34 cellular contexts compared by ENCODE assay signal in genomic region chrX:128408842-128409241, GRCh38.
DNase-seq lines count a peak whose midpoint lies in the region; ATAC-seq, FAIRE-seq and TF ChIP-seq lines count a peak whose summit lies in the region.
"Had no signal": no experiment of that assay in that cellular context is flagged by ENCODE, and none has a peak within 500 bp of the region (broad histone marks: within the 10 kb centered on the region; RNA-seq: fewer than 3 reads in every experiment).

No MANE protein-coding gene starts in this region.

- no TSS peak for BruUV-seq in MCF 10A (replicated peaks; lab: Mats Ljungman, UMichigan)

- H3K27ac Mint-ChIP-seq in astrocyte (ENCODE audit: unreplicated experiment) (no peak overlapping the region), MCF 10A (ENCODE audit: low read depth, unreplicated experiment) (no peak overlapping the region)
- H3K27ac Mint-ChIP-seq: B cell; CD14-positive monocyte; CD4-positive, alpha-beta memory T cell; CD4-positive, alpha-beta T cell; CD4-positive, CD25-positive, alpha-beta regulatory T cell; CD8-positive, alpha-beta memory T cell; CD8-positive, alpha-beta T cell had no signal

- no peak for ATAC-seq in A549
- ATAC-seq: CD8-positive, alpha-beta T cell had no signal

- no peak overlapping the region for H3K4me3 Mint-ChIP-seq in astrocyte (ENCODE audit: unreplicated experiment)
- no peak overlapping the region for H3K4me3 Mint-ChIP-seq in MCF 10A (ENCODE audit: unreplicated experiment)
- H3K4me3 Mint-ChIP-seq: B cell; CD14-positive monocyte; CD4-positive, alpha-beta memory T cell; CD4-positive, alpha-beta T cell; CD4-positive, CD25-positive, alpha-beta regulatory T cell; CD8-positive, alpha-beta memory T cell; CD8-positive, alpha-beta T cell had no signal

- no peak for TF ChIP-seq POLR2A in A549 (IDR thresholded peaks at IDR 0.05; ENCODE audit: low read length)

- DNase-seq in A549 (ENCODE audit: low read depth in 1 of 2, low spot score in 1 of 2), result no peak
- no peak for DNase-seq in astrocyte (ENCODE audit: low read depth)
- DNase-seq in H4 (ENCODE audit: low spot score), result no peak
- no peak for DNase-seq in activated CD8-positive, alpha-beta memory T cell treated with anti-CD3 and anti-CD28 coated beads, Interleukin-2, amount 50 U/mL, for 48 hours
- no peak for DNase-seq in MCF 10A (ENCODE audit: unreplicated experiment)
- DNase-seq: 8988T; ACHN; AML-193; BE2C; C1 segment of cervical spinal cord; Caco-2; Calu3; CD4-positive, alpha-beta memory T cell; CD4-positive, alpha-beta T cell; CD4-positive, CD25-positive, alpha-beta regulatory T cell; CD8-positive, alpha-beta memory T cell; CD8-positive, alpha-beta T cell; COR-L47; DMS 273 treated with DMSO at 0.1 percent for 48 hours; DMS153; DMS53; DMS79; DMS79 treated with DMSO at 0.1 percent for 48 hours; DND-41; EL had no signal

- no peak overlapping the region for H3K27ac ChIP-seq in A549
- no peak overlapping the region for H3K27ac ChIP-seq in astrocyte (ENCODE audit: low read depth, low read length)
- peak overlapping the region; percentile 31 for H3K27ac ChIP-seq in neural cell (ENCODE audit: low read length)
- H3K27ac ChIP-seq: 22Rv1; BLaER1; BLaER1 treated with 17β-estradiol and CSF1 and Interleukin-3, amounts not matched to agents 10 nM and 100 nM; C4-2B had no signal

- H3K79me2 ChIP-seq in astrocyte (ENCODE audit: insufficient read depth, low read length), result no peaks in the 10 kb centered on the region
- H3K79me2 ChIP-seq in neural cell (replicated peaks; ENCODE audit: insufficient read depth, low read length), result no peaks in the 10 kb centered on the region

- no peaks in the 10 kb centered on the region for H3K4me1 Mint-ChIP-seq in astrocyte (ENCODE audit: low read depth, unreplicated experiment)
- no peaks in the 10 kb centered on the region for H3K4me1 Mint-ChIP-seq in MCF 10A (ENCODE audit: insufficient read depth, unreplicated experiment)
- H3K4me1 Mint-ChIP-seq: B cell; CD14-positive monocyte; CD4-positive, alpha-beta memory T cell; CD4-positive, CD25-positive, alpha-beta regulatory T cell; CD8-positive, alpha-beta memory T cell had no signal

- H3K9me2 ChIP-seq in neural cell (ENCODE audit: insufficient read depth, low read length), result no peaks in the 10 kb centered on the region

- 14% methylated on average over 3 of the region's 3 CpGs for WGBS in A549 (ENCODE audit: missing lambda C conversion rate)

- H3K4me1 ChIP-seq in A549 (no peaks in the 10 kb centered on the region), astrocyte (ENCODE audit: insufficient read depth, low read length) (no peaks in the 10 kb centered on the region)
- H3K4me1 ChIP-seq: BE2C; BLaER1; BLaER1 treated with 17β-estradiol and CSF1 and Interleukin-3, amounts not matched to agents 10 nM and 100 nM; Caco-2 had no signal

- H3F3A ChIP-seq in neural cell (ENCODE audit: insufficient read depth, low read length, poor library complexity, severe bottlenecking), result no peaks in the 10 kb centered on the region

- H3K4me2 ChIP-seq in A549, result no peak overlapping the region
- no peak overlapping the region for H3K4me2 ChIP-seq in astrocyte (ENCODE audit: low read length)
- H3K4me2 ChIP-seq in neural cell (ENCODE audit: low read length), result no peak overlapping the region
- H3K4me2 ChIP-seq: BLaER1; BLaER1 treated with 17β-estradiol and CSF1 and Interleukin-3, amounts not matched to agents 10 nM and 100 nM had no signal

- H3K4me3 ChIP-seq in A549, result no peak overlapping the region
- H3K4me3 ChIP-seq in astrocyte (ENCODE audit: insufficient read depth, low read depth, low read length), result no peak overlapping the region
- no peak overlapping the region for H3K4me3 ChIP-seq in neural cell (ENCODE audit: low read length)
- H3K4me3 ChIP-seq: BLaER1; BLaER1 treated with 17β-estradiol and CSF1 and Interleukin-3, amounts not matched to agents 10 nM and 100 nM had no signal

- H3K9me3 Mint-ChIP-seq in astrocyte (ENCODE audit: unreplicated experiment) (no peaks in the 10 kb centered on the region), MCF 10A (ENCODE audit: unreplicated experiment) (peaks cover 8% of the 10 kb centered on the region)
- H3K9me3 Mint-ChIP-seq: CD4-positive, alpha-beta T cell; CD4-positive, CD25-positive, alpha-beta regulatory T cell; CD8-positive, alpha-beta T cell had no signal

- no peak overlapping the region for H2AFZ ChIP-seq in astrocyte (ENCODE audit: low read depth, low read length)
- H2AFZ ChIP-seq in neural cell (ENCODE audit: low read depth, low read length), result no peak overlapping the region

- FAIRE-seq in A549 (lab: Jason Lieb, UNC), result peak; percentile 49
- FAIRE-seq in astrocyte (lab: Jason Lieb, UNC), result peak; percentile 37
- FAIRE-seq: A204.1, D721Med had no signal

- H3K9me3 ChIP-seq in A549 (no peaks in the 10 kb centered on the region), astrocyte (ENCODE audit: insufficient read depth, low read depth, low read length) (no peaks in the 10 kb centered on the region), neural cell (ENCODE audit: low read length) (no peaks in the 10 kb centered on the region)
- H3K9me3 ChIP-seq: BE2C, Caco-2 had no signal

- CTCF ChIA-PET in A549 (lab: Yijun Ruan, JAX) (no interaction called here), MCF 10A (lab: Yijun Ruan, JAX) (interaction anchor here (0.6 kb wide), 1 partner anchor 13 kb away, joined by 3 read pairs; no protein-coding TSS in a partner anchor)

- TF ChIP-seq RAD21 in A549 (conservative IDR thresholded peaks at IDR 0.05 in 1 of 2, IDR thresholded peaks at IDR 0.05 in 1 of 2), result no peak
- TF ChIP-seq RAD21 in neural cell (conservative IDR thresholded peaks at IDR 0.05), result no peak

- TF ChIP-seq EP300 in A549 (IDR thresholded peaks at IDR 0.05), result no peak
- TF ChIP-seq EP300 in neural cell (conservative IDR thresholded peaks at IDR 0.05; ENCODE audit: poor library complexity, severe bottlenecking), result peak; percentile 85

- H3K9ac ChIP-seq in astrocyte (ENCODE audit: low read length) (no peak overlapping the region), neural cell (ENCODE audit: low read length) (no peak overlapping the region)
- H3K9ac ChIP-seq: BLaER1; BLaER1 treated with 17β-estradiol and CSF1 and Interleukin-3, amounts not matched to agents 10 nM and 100 nM had no signal

- H3K36me3 Mint-ChIP-seq in astrocyte (ENCODE audit: low read depth, unreplicated experiment), result no peaks in the 10 kb centered on the region
- no peaks in the 10 kb centered on the region for H3K36me3 Mint-ChIP-seq in MCF 10A (ENCODE audit: insufficient read depth, unreplicated experiment)
- H3K36me3 Mint-ChIP-seq: CD14-positive monocyte; CD4-positive, alpha-beta memory T cell; CD4-positive, CD25-positive, alpha-beta regulatory T cell; CD8-positive, alpha-beta memory T cell; CD8-positive, alpha-beta T cell had no signal

- no peaks in the 10 kb centered on the region for H3K36me3 ChIP-seq in astrocyte (ENCODE audit: insufficient read depth, low read length)
- no peaks in the 10 kb centered on the region for H3K36me3 ChIP-seq in neural cell (ENCODE audit: insufficient read depth, low read length)
- H3K36me3 ChIP-seq: BE2C; BLaER1; BLaER1 treated with 17β-estradiol and CSF1 and Interleukin-3, amounts not matched to agents 10 nM and 100 nM had no signal

- POLR2A ChIA-PET in A549 (lab: Yijun Ruan, JAX), result no interaction called here
- POLR2A ChIA-PET in MCF 10A (lab: Yijun Ruan, JAX), result no interaction called here

- no peak for TF ChIP-seq CTCF in A549 (IDR thresholded peaks at IDR 0.05)
- TF ChIP-seq CTCF in astrocyte (IDR thresholded peaks at IDR 0.05; ENCODE audit: insufficient read depth, low read depth, low read length), result no peak
- TF ChIP-seq CTCF in neural cell (IDR thresholded peaks at IDR 0.05; ENCODE audit: poor library complexity, severe bottlenecking), result no peak
- no peak for TF ChIP-seq CTCF in MCF 10A (IDR thresholded peaks at IDR 0.05; ENCODE audit: unreplicated experiment)

- H3K27me3 Mint-ChIP-seq in astrocyte (ENCODE audit: low read depth, unreplicated experiment) (no peaks in the 10 kb centered on the region), MCF 10A (ENCODE audit: insufficient read depth, unreplicated experiment) (no peaks in the 10 kb centered on the region)
- H3K27me3 Mint-ChIP-seq: B cell; CD4-positive, alpha-beta memory T cell; CD4-positive, alpha-beta T cell; CD4-positive, CD25-positive, alpha-beta regulatory T cell; CD8-positive, alpha-beta memory T cell had no signal

- no peaks in the 10 kb centered on the region for H4K20me1 ChIP-seq in astrocyte (ENCODE audit: insufficient read depth, low read length)
- H4K20me1 ChIP-seq in neural cell (ENCODE audit: insufficient read depth), result no peaks in the 10 kb centered on the region
- H4K20me1 ChIP-seq: BLaER1; BLaER1 treated with 17β-estradiol and CSF1 and Interleukin-3, amounts not matched to agents 10 nM and 100 nM had no signal

- intact Hi-C loops in MCF 10A (cut with micrococcal nuclease), result no loop called here

- H3K27me3 ChIP-seq in astrocyte (ENCODE audit: insufficient read depth, low read length) (no peaks in the 10 kb centered on the region), neural cell (ENCODE audit: insufficient read depth, low read depth, low read length) (no peaks in the 10 kb centered on the region)
- H3K27me3 ChIP-seq: BE2C had no signal

TF ChIP-seq in A549, 52 proteins besides CTCF, POLR2A, EP300 and RAD21 (continues in another document):
- TF ChIP-seq FOSL2 (IDR thresholded peaks at IDR 0.05), result no peak
- TF ChIP-seq FOSL2 (CRISPR knock-in tag; IDR thresholded peaks at IDR 0.05), result no peak
- TF ChIP-seq GATA3 (IDR thresholded peaks at IDR 0.05; ENCODE audit: borderline replicate concordance), result no peak
- no peak for TF ChIP-seq JUNB (IDR thresholded peaks at IDR 0.05)
- TF ChIP-seq JUN (IDR thresholded peaks at IDR 0.05), result no peak
- no peak for TF ChIP-seq USF2 (IDR thresholded peaks at IDR 0.05)

TF ChIP-seq in neural cell, 6 proteins besides CTCF, POLR2A, EP300 and RAD21 (continues in another document):
- TF ChIP-seq EZH2 (IDR thresholded peaks at IDR 0.05; ENCODE audit: borderline replicate concordance, insufficient read depth, low read length, poor library complexity, severe bottlenecking), result no peak
